In the genomic region with DNA sequence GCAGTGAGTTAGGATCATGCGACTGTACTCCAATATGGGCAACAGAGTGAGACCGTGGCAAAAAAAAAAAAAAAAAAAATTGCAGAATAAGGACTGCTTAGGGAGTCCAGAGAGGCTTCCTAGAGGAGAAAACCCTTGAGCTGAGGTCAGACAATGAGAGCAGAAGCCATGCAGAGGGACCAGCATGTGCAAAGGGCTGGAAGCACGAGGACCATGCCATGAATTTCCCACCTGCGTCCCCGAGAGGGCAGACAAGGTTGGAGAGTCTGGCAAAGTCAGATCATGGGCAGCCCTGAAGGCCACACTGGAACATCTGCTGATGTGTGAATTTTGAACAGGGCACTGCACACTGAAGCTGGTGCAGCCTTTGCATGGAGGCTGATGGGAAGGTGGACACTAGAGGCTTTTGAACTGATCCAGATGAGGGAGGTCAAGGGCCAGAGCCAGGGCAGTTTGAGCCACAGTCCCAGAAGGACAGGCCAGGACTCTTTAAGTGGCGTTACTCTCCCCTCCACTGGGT, we compare ENCODE assay signal across 24 cellular contexts. TPM values are rescaled to one million over a fixed set of nuclear protein-coding genes. Genes with fewer than 3 reads are reported as not detected.
A peak's percentile ranks its signal among the peaks of the same experiment; 100 is the strongest.
DNase-seq lines count a peak whose midpoint lies in the region; ATAC-seq and TF ChIP-seq lines count a peak whose summit lies in the region.
"Had no signal": no experiment of that assay in that cellular context is flagged by ENCODE, and none has a peak within 500 bp of the region (broad histone marks: within the 10 kb centered on the region; RNA-seq: fewer than 3 reads in every experiment).

No MANE protein-coding gene starts in this region.

- ATAC-seq in activated naive CD8-positive, alpha-beta T cell treated with anti-CD3 and anti-CD28 coated beads, Interleukin-2, amount 50 U/mL, for 24 hours, result no peak
- ATAC-seq: K562, Right ventricle myocardium inferior had no signal

- no peaks in the 10 kb centered on the region for H3K36me3 ChIP-seq in vagina
- no peaks in the 10 kb centered on the region for H3K36me3 ChIP-seq in thyroid gland
- H3K36me3 ChIP-seq: SJSA1 had no signal

- WGBS in thyroid gland, 2 donors, result 60 to 74% methylated on average over 6 of the region's 6 CpGs

- no peaks in the 10 kb centered on the region for H3K36me3 Mint-ChIP-seq in activated naive CD8-positive, alpha-beta T cell treated with anti-CD3 and anti-CD28 coated beads, Interleukin-2, amount 50 U/mL, for 24 hours (ENCODE audit: low read depth)

- no peaks in the 10 kb centered on the region for H3K27me3 ChIP-seq in vagina
- no peaks in the 10 kb centered on the region for H3K27me3 ChIP-seq in thyroid gland
- H3K27me3 ChIP-seq: SJSA1 had no signal

- H3K9me3 ChIP-seq in vagina (no peaks in the 10 kb centered on the region), thyroid gland (no peaks in the 10 kb centered on the region)
- H3K9me3 ChIP-seq: SJSA1 had no signal

- peak; percentile 47 for DNase-seq in activated CD8-positive, alpha-beta memory T cell treated with anti-CD3 and anti-CD28 coated beads for 24 hours
- no peak for DNase-seq in activated CD8-positive, alpha-beta memory T cell treated with anti-CD3 and anti-CD28 coated beads, Interleukin-2, amount 50 U/mL, for 4 hours
- DNase-seq in islet precursor cell, result peak; percentile 45
- DNase-seq in posterior vena cava (ENCODE audit: low spot score), result peak; percentile 68
- no peak for DNase-seq in vagina (ENCODE audit: extremely low spot score in 2 of 2)
- no peak for DNase-seq in thyroid gland
- no peak for DNase-seq in activated naive CD8-positive, alpha-beta T cell treated with anti-CD3 and anti-CD28 coated beads, Interleukin-2, amount 50 U/mL, for 24 hours
- DNase-seq: CD4-positive, alpha-beta T cell; Kasumi-1; MV-4-11; NCI-H1105; NCI-H1436 treated with DMSO at 0.1 percent for 48 hours; NCI-H1930; NCI-H2107; NCI-H524; NCI-H748 treated with DMSO at 0.1 percent for 48 hours; NK-92 treated with Interleukin-12 subunit alpha and Interleukin-12 subunit beta, amount 100 ng/mL, for 24 hours; PC-9 had no signal

- H3K4me3 ChIP-seq in vagina, result no peak overlapping the region
- no peak overlapping the region for H3K4me3 ChIP-seq in thyroid gland (replicated peaks in 1 of 3)
- H3K4me3 ChIP-seq: K562, PC-9, SJSA1 had no signal

- no peaks in the 10 kb centered on the region for H3K4me1 Mint-ChIP-seq in activated naive CD8-positive, alpha-beta T cell treated with anti-CD3 and anti-CD28 coated beads, Interleukin-2, amount 50 U/mL, for 24 hours

- H3K27me3 Mint-ChIP-seq in activated naive CD8-positive, alpha-beta T cell treated with anti-CD3 and anti-CD28 coated beads, Interleukin-2, amount 50 U/mL, for 24 hours, result peaks cover 10% of the 10 kb centered on the region

- H3K4me3 Mint-ChIP-seq in activated naive CD8-positive, alpha-beta T cell treated with anti-CD3 and anti-CD28 coated beads, Interleukin-2, amount 50 U/mL, for 24 hours, result no peak overlapping the region
- H3K4me3 Mint-ChIP-seq: CD4-positive, alpha-beta T cell had no signal

- no peaks in the 10 kb centered on the region for H3K4me1 ChIP-seq in vagina
- H3K4me1 ChIP-seq in thyroid gland, result no peaks in the 10 kb centered on the region
- H3K4me1 ChIP-seq: SJSA1 had no signal

- TF ChIP-seq CTCF in vagina (IDR thresholded peaks at IDR 0.05) (no peak), thyroid gland (IDR thresholded peaks at IDR 0.05) (no peak)

- no peak overlapping the region for H3K27ac ChIP-seq in vagina
- no peak overlapping the region for H3K27ac ChIP-seq in thyroid gland
- H3K27ac ChIP-seq: PC-9, SJSA1 had no signal

- intact Hi-C loops in posterior vena cava (cut with DNase I), result no loop called here
- intact Hi-C loops in vagina (cut with DNase I), result no loop called here
- intact Hi-C loops in thyroid gland (cut with DNase I), result no loop called here

- H3K9me3 Mint-ChIP-seq in activated naive CD8-positive, alpha-beta T cell treated with anti-CD3 and anti-CD28 coated beads, Interleukin-2, amount 50 U/mL, for 24 hours, result no peaks in the 10 kb centered on the region
- H3K9me3 Mint-ChIP-seq: CD4-positive, alpha-beta T cell had no signal

- no peak for TF ChIP-seq POLR2A in vagina (IDR thresholded peaks at IDR 0.05)
- TF ChIP-seq POLR2A in thyroid gland (IDR thresholded peaks at IDR 0.05), result no peak

- H3K27ac Mint-ChIP-seq in activated naive CD8-positive, alpha-beta T cell treated with anti-CD3 and anti-CD28 coated beads, Interleukin-2, amount 50 U/mL, for 24 hours, result no peak overlapping the region
- H3K27ac Mint-ChIP-seq: CD4-positive, alpha-beta T cell had no signal

RNA-seq across cellular contexts. Expression of gene JAKMIP1, which starts 6.5 kb away (rescaled TPM):
- under 1 TPM; 0.14 TPM for total RNA-seq in posterior vena cava
- total RNA-seq in vagina, result 5.2 TPM
- 1 to 10 TPM in 2 of 4 donors, under 1 TPM in 2; 0.67 to 1.9 (median 1.1) TPM for total RNA-seq in thyroid gland
- total RNA-seq: HT-29, K562, M059J, PC-9, Right ventricle myocardium inferior, RPMI7951, SJSA1 had no signal

Comparison
In these comparisons a context has a peak if more than half of its experiments do, and no peak if none do; other contexts are left out.
1. DNase-seq: peak in activated CD8-positive, alpha-beta memory T cell treated with anti-CD3 and anti-CD28 coated beads for 24 hours (single experiment), islet precursor cell (single experiment) and posterior vena cava (single experiment); none in activated CD8-positive, alpha-beta memory T cell treated with anti-CD3 and anti-CD28 coated beads, Interleukin-2, amount 50 U/mL, for 4 hours (single experiment), vagina (0 of 2), thyroid gland (0 of 2) and activated naive CD8-positive, alpha-beta T cell treated with anti-CD3 and anti-CD28 coated beads, Interleukin-2, amount 50 U/mL, for 24 hours (single experiment).